In the genomic region with DNA sequence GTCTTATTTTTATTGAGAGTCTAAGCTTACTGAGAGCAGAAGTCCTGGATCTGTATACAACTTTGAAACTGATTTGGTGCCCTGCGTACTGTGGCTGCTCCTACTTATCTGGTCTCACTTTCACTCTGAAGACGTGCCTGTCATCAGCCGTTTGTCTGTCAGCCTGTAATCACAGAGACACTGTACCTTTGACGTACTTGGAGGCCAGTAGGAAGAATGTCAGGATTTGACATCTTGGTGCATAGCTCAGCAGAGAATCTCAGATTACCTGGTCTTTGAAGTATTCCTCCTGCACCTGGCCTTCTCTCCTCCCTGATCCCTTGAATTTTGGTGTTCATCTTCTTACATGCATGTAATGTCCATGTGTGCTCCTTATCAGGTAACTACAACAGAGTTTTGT, we compare ENCODE assay signal across 14 cellular contexts. TPM values are rescaled to one million over a fixed set of nuclear protein-coding genes. Genes with fewer than 3 reads are reported as not detected.
DNase-seq lines count a peak whose midpoint lies in the region; ATAC-seq and TF ChIP-seq lines count a peak whose summit lies in the region.
"Had no signal": no experiment of that assay in that cellular context is flagged by ENCODE, and none has a peak within 500 bp of the region (broad histone marks: within the 10 kb centered on the region; RNA-seq: fewer than 3 reads in every experiment).

No MANE protein-coding gene starts in this region.

- H3K27me3 Mint-ChIP-seq in WTC11 (ENCODE audit: low read depth), result no peaks in the 10 kb centered on the region

- POLR2A ChIA-PET in WTC11 (lab: Charles Lee), result no interaction called here

- no peaks in the 10 kb centered on the region for H3K36me3 ChIP-seq in GM06990 (ENCODE audit: control insufficient read depth, insufficient read depth, low read length)

- peak; percentile 37 for ATAC-seq in GM19397 (IDR thresholded peaks at IDR 0.05; ENCODE audit: unreplicated experiment)
- peak; percentile 35 for ATAC-seq in HG02870 (IDR thresholded peaks at IDR 0.05; ENCODE audit: unreplicated experiment)
- no peak for ATAC-seq in WTC11
- ATAC-seq: activated naive CD4-positive, alpha-beta T cell treated with anti-CD3 and anti-CD28 coated beads, Interleukin-2, amount 50 U/mL, for 72 hours had no signal

- peaks cover 65% of the 10 kb centered on the region for H3K4me1 Mint-ChIP-seq in WTC11

- DNase-seq in GM06990 (ENCODE audit: extremely low read depth, insufficient read length) (no peak), WTC11 (ENCODE audit: low spot score) (no peak), A172 (ENCODE audit: low spot score) (no peak), SW 1271 (lab: John Stamatoyannopoulos, UW) (no peak), NCI-H2227 treated with DMSO at 0.1 percent for 48 hours (lab: John Stamatoyannopoulos, UW) (no peak), HPDE6-E6E7 (ENCODE audit: extremely low spot score) (no peak)
- DNase-seq: ACHN, DMS 273 treated with DMSO at 0.1 percent for 48 hours, NCI-H446 treated with DMSO at 0.1 percent for 48 hours, posterior cingulate gyrus, T-helper 9 cell had no signal

- CTCF ChIA-PET in WTC11 (lab: Charles Lee), result no interaction called here

- no peak for TF ChIP-seq CTCF in GM06990 (IDR thresholded peaks at IDR 0.05; ENCODE audit: insufficient read depth, low read length, poor library complexity, severe bottlenecking)
- TF ChIP-seq CTCF in WTC11 (IDR thresholded peaks at IDR 0.05), result no peak

- no peaks in the 10 kb centered on the region for H3K27me3 ChIP-seq in GM06990 (replicated peaks; ENCODE audit: control insufficient read depth, insufficient read depth, low read length)

- peak overlapping the region; percentile 91 for H3K27ac Mint-ChIP-seq in WTC11
- H3K27ac Mint-ChIP-seq: activated naive CD4-positive, alpha-beta T cell treated with anti-CD3 and anti-CD28 coated beads, Interleukin-2, amount 50 U/mL, for 72 hours had no signal

- no peak overlapping the region for H3K4me3 Mint-ChIP-seq in WTC11

- peak overlapping the region; percentile 35 for H3K4me3 ChIP-seq in GM06990 (replicated peaks; ENCODE audit: low read depth, low read length)

- peaks cover 10% of the 10 kb centered on the region for H3K36me3 Mint-ChIP-seq in WTC11
- H3K36me3 Mint-ChIP-seq: activated naive CD4-positive, alpha-beta T cell treated with anti-CD3 and anti-CD28 coated beads, Interleukin-2, amount 50 U/mL, for 72 hours had no signal

- H3K9me3 Mint-ChIP-seq in WTC11, result no peaks in the 10 kb centered on the region
- H3K9me3 Mint-ChIP-seq: activated naive CD4-positive, alpha-beta T cell treated with anti-CD3 and anti-CD28 coated beads, Interleukin-2, amount 50 U/mL, for 72 hours had no signal

TF ChIP-seq in WTC11, 78 proteins besides CTCF, POLR2A, EP300 and RAD21:
- TF ChIP-seq HMGA2 (CRISPR knock-in tag; IDR thresholded peaks at IDR 0.05), result no peak

RNA-seq across cellular contexts. Expression of a gene that starts 37.7 kb away (rescaled TPM):
- 66.3 to 78.3 TPM (median 71.2 TPM) in 3 replicates for total RNA-seq in WTC11 (2021)
- total RNA-seq in A172 (2014; rRNA removed; shearing (Covaris generic)), result 32.0 and 40.8 TPM in 2 replicates

RNA-seq across cellular contexts. Expression of a gene that starts 52.7 kb away (rescaled TPM):
- 0.21 to 1.4 TPM (median 0.44 TPM) in 3 replicates for total RNA-seq in WTC11 (2021)
- not detected in 2 replicates for total RNA-seq in A172 (2014; rRNA removed; shearing (Covaris generic))
